In genomic region chr16:54246454-54246821, GRCh38 we compare ENCODE assay signal across 32 cellular contexts. TPM values are rescaled to one million over a fixed set of nuclear protein-coding genes. Genes with fewer than 3 reads are reported as not detected.
"Had no signal": no experiment of that assay in that cellular context is flagged by ENCODE, and none has a peak within 500 bp of the region (broad histone marks: within the 10 kb centered on the region; RNA-seq: fewer than 3 reads in every experiment).

No MANE protein-coding gene starts in this region.

- H3K27ac ChIP-seq: body of pancreas, colonic mucosa, dorsolateral prefrontal cortex, WERI-Rb-1 had no signal

- H3K4me3 ChIP-seq: adrenal gland, body of pancreas, colonic mucosa, dorsolateral prefrontal cortex had no signal

- H3K36me3 ChIP-seq: adrenal gland, colonic mucosa, WERI-Rb-1 had no signal

- H3K4me3 Mint-ChIP-seq: activated B cell treated with CpG ODN at 0.5 μM for 24 hours; activated CD8-positive, alpha-beta T cell treated with anti-CD3 and anti-CD28 coated beads for 36 hours; activated naive CD4-positive, alpha-beta T cell treated with anti-CD3 and anti-CD28 coated beads for 36 hours; activated naive CD4-positive, alpha-beta T cell treated with anti-CD3 and anti-CD28 coated beads, Interleukin-2, amount 50 U/mL, for 24 hours; activated naive CD8-positive, alpha-beta T cell treated with anti-CD3 and anti-CD28 coated beads for 36 hours; activated naive CD8-positive, alpha-beta T cell treated with anti-CD3 and anti-CD28 coated beads, Interleukin-2, amount 50 U/mL, for 24 hours; activated T-cell treated with anti-CD3 and anti-CD28 coated beads, Interleukin-2, amount 50 U/mL, for 4 hours; activated T-helper 17 cell treated with anti-CD3 and anti-CD28 coated beads, Interleukin-2, amount 50 U/mL, for 72 hours; dendritic cell treated with granulocyte-macrophage colony-stimulating factor and Interleukin-4, amounts not matched to agents 40 ng/mL and 50 ng/mL, for 4 days; endodermal cell; T-cell; T-helper 1 cell treated with Interleukin-12 subunit alpha and Interleukin-12 subunit beta and Interleukin-4 antibody, amounts not matched to agents 30 μg/mL and 1 μg/mL, for 36 hours had no signal

- H3K27me3 ChIP-seq: adrenal gland, body of pancreas, colonic mucosa had no signal

- H3K27ac Mint-ChIP-seq: activated B cell treated with CpG ODN at 0.5 μM for 24 hours; activated CD8-positive, alpha-beta T cell treated with anti-CD3 and anti-CD28 coated beads for 36 hours; activated naive CD4-positive, alpha-beta T cell treated with anti-CD3 and anti-CD28 coated beads for 36 hours; activated naive CD4-positive, alpha-beta T cell treated with anti-CD3 and anti-CD28 coated beads, Interleukin-2, amount 50 U/mL, for 24 hours; activated naive CD8-positive, alpha-beta T cell treated with anti-CD3 and anti-CD28 coated beads for 36 hours; activated naive CD8-positive, alpha-beta T cell treated with anti-CD3 and anti-CD28 coated beads, Interleukin-2, amount 50 U/mL, for 24 hours; activated T-helper 17 cell treated with anti-CD3 and anti-CD28 coated beads, Interleukin-2, amount 50 U/mL, for 72 hours; dendritic cell treated with granulocyte-macrophage colony-stimulating factor and Interleukin-4, amounts not matched to agents 40 ng/mL and 50 ng/mL, for 4 days; endodermal cell; T-cell; T-helper 1 cell treated with Interleukin-12 subunit alpha and Interleukin-12 subunit beta and Interleukin-4 antibody, amounts not matched to agents 30 μg/mL and 1 μg/mL, for 36 hours had no signal

- H3K9me3 ChIP-seq: adrenal gland, body of pancreas, colonic mucosa had no signal

- H3K4me1 Mint-ChIP-seq: activated B cell treated with CpG ODN at 0.5 μM for 24 hours; activated naive CD4-positive, alpha-beta T cell treated with anti-CD3 and anti-CD28 coated beads, Interleukin-2, amount 50 U/mL, for 24 hours; activated naive CD8-positive, alpha-beta T cell treated with anti-CD3 and anti-CD28 coated beads for 36 hours; activated naive CD8-positive, alpha-beta T cell treated with anti-CD3 and anti-CD28 coated beads, Interleukin-2, amount 50 U/mL, for 24 hours; activated T-helper 17 cell treated with anti-CD3 and anti-CD28 coated beads, Interleukin-2, amount 50 U/mL, for 72 hours; T-cell had no signal

- DNase-seq: activated B cell treated with CpG ODN at 0.5 μM for 24 hours; activated CD4-positive, alpha-beta T cell treated with anti-CD3 and anti-CD28 coated beads for 48 hours; activated CD4-positive, alpha-beta T cell treated with anti-CD3 and anti-CD28 coated beads, Interleukin-2, amount 50 U/mL, for 1 hour; activated CD4-positive, alpha-beta T cell treated with anti-CD3 and anti-CD28 coated beads, Interleukin-2, amount 50 U/mL, for 48 hours; activated CD8-positive, alpha-beta memory T cell treated with anti-CD3 and anti-CD28 coated beads for 24 hours; activated CD8-positive, alpha-beta T cell treated with anti-CD3 and anti-CD28 coated beads for 36 hours; activated effector memory CD4-positive, alpha-beta T cell treated with Interleukin-2 at 50 U/mL for 16 hours; activated naive CD4-positive, alpha-beta T cell treated with anti-CD3 and anti-CD28 coated beads for 36 hours; activated naive CD8-positive, alpha-beta T cell treated with anti-CD3 and anti-CD28 coated beads for 36 hours; activated naive CD8-positive, alpha-beta T cell treated with anti-CD3 and anti-CD28 coated beads, Interleukin-2, amount 50 U/mL, for 24 hours; activated T-cell treated with anti-CD3 and anti-CD28 coated beads, Interleukin-2, amount 50 U/mL, for 4 hours; adrenal gland; amygdala; aorta; body of pancreas; central memory CD4-positive, alpha-beta T cell; cerebellar nuclear complex; colonic mucosa; dorsolateral prefrontal cortex; effector memory CD4-positive, alpha-beta T cell; endodermal cell; foreskin fibroblast; SW 1271; T-cell; T1000; WERI-Rb-1 had no signal

- H3K9me3 Mint-ChIP-seq: activated CD8-positive, alpha-beta T cell treated with anti-CD3 and anti-CD28 coated beads for 36 hours; activated naive CD4-positive, alpha-beta T cell treated with anti-CD3 and anti-CD28 coated beads, Interleukin-2, amount 50 U/mL, for 24 hours; activated naive CD8-positive, alpha-beta T cell treated with anti-CD3 and anti-CD28 coated beads for 36 hours; dendritic cell treated with granulocyte-macrophage colony-stimulating factor and Interleukin-4, amounts not matched to agents 40 ng/mL and 50 ng/mL, for 4 days had no signal

- H3K36me3 Mint-ChIP-seq: activated naive CD4-positive, alpha-beta T cell treated with anti-CD3 and anti-CD28 coated beads, Interleukin-2, amount 50 U/mL, for 24 hours; activated naive CD8-positive, alpha-beta T cell treated with anti-CD3 and anti-CD28 coated beads for 36 hours; T-cell had no signal

- H3K4me1 ChIP-seq: adrenal gland, body of pancreas, colonic mucosa had no signal

- ATAC-seq: activated CD4-positive, CD25-positive, alpha-beta regulatory T cell treated with anti-CD3 and anti-CD28 coated beads, Interleukin-2, amount 50 U/mL, for 24 hours; activated CD8-positive, alpha-beta T cell treated with anti-CD3 and anti-CD28 coated beads for 36 hours; activated naive CD8-positive, alpha-beta T cell treated with anti-CD3 and anti-CD28 coated beads, Interleukin-2, amount 50 U/mL, for 24 hours; activated T-cell treated with anti-CD3 and anti-CD28 coated beads, Interleukin-2, amount 50 U/mL, for 4 hours; activated T-helper 17 cell treated with anti-CD3 and anti-CD28 coated beads, Interleukin-2, amount 50 U/mL, for 72 hours; body of pancreas; esophagus mucosa had no signal

RNA-seq across cellular contexts. Expression of gene IRX3, which starts 40.1 kb away (rescaled TPM):
- total RNA-seq: activated B cell treated with CpG ODN at 0.5 μM for 24 hours; activated CD8-positive, alpha-beta T cell treated with anti-CD3 and anti-CD28 coated beads for 36 hours; activated naive CD4-positive, alpha-beta T cell treated with anti-CD3 and anti-CD28 coated beads for 36 hours; activated naive CD8-positive, alpha-beta T cell treated with anti-CD3 and anti-CD28 coated beads for 36 hours; activated T-helper 17 cell treated with anti-CD3 and anti-CD28 coated beads, Interleukin-2, amount 50 U/mL, for 72 hours had no signal
